Comparison of ENCODE assay signal across 8 cellular contexts in genomic region chrX:150984164-150984824, GRCh38. TPM values are rescaled to one million over a fixed set of nuclear protein-coding genes. Genes with fewer than 3 reads are reported as not detected.
DNase-seq lines count a peak whose midpoint lies in the region; ATAC-seq and TF ChIP-seq lines count a peak whose summit lies in the region.

No MANE protein-coding gene starts in this region.

- peak in 2 of 10 experiments; percentile 0 to 5 for DNase-seq in CD4-positive, alpha-beta T cell
- DNase-seq in MG63 (peak; percentile 2), cardiac fibroblast (ENCODE audit: low read depth in 2 of 2) (no peak), OCI-M2 (lab: John Stamatoyannopoulos, UW; ENCODE audit: unreplicated experiment) (no peak), activated gamma-delta T cell treated with Interleukin-2 at 50 U/mL for 16 hours (no peak), HPDE6-E6E7 (ENCODE audit: extremely low spot score) (no peak)

- ATAC-seq in CD4-positive, alpha-beta T cell (ENCODE audit: poor library complexity): no peak
- peak; percentile 1 for ATAC-seq in GM19452 (IDR thresholded peaks at IDR 0.05; ENCODE audit: unreplicated experiment)

- H3K4me1 ChIP-seq in mucosa of rectum (ENCODE audit: control insufficient read depth in 2 of 2, insufficient read depth in 2 of 2, low read length in 2 of 2): peaks cover 2 to 3% of the 10 kb centered on the region in 2 donors

- H3K4me3 Mint-ChIP-seq in CD4-positive, alpha-beta T cell: peak overlapping the region; percentile 93

- no peak overlapping the region for H3K27ac ChIP-seq in CD4-positive, alpha-beta T cell (ENCODE audit: low read depth, low read length)
- H3K27ac ChIP-seq in mucosa of rectum (ENCODE audit: low read depth in 2 of 2, low read length in 2 of 2): no peak overlapping the region

- TF ChIP-seq CTCF in CD4-positive, alpha-beta T cell (IDR thresholded peaks at IDR 0.05): no peak
- TF ChIP-seq CTCF in cardiac fibroblast (IDR thresholded peaks at IDR 0.05; ENCODE audit: low read depth, low read length): no peak

- H3K9me3 ChIP-seq in CD4-positive, alpha-beta T cell (ENCODE audit: control insufficient read depth, low read length): no peaks in the 10 kb centered on the region
- H3K9me3 ChIP-seq in MG63: no peaks in the 10 kb centered on the region
- no peaks in the 10 kb centered on the region for H3K9me3 ChIP-seq in mucosa of rectum (ENCODE audit: control insufficient read depth in 2 of 2, low read length in 2 of 2)

- H3K36me3 Mint-ChIP-seq in CD4-positive, alpha-beta T cell (ENCODE audit: low read depth): peaks cover 5% of the 10 kb centered on the region

- H3K36me3 ChIP-seq in MG63 (peaks cover 3% of the 10 kb centered on the region; the same call in 1 of the 2 replicates), mucosa of rectum (ENCODE audit: control insufficient read depth in 2 of 2, insufficient read depth in 2 of 2, low read length in 2 of 2) (no peaks in the 10 kb centered on the region)

- peaks cover 7% of the 10 kb centered on the region for H3K4me1 Mint-ChIP-seq in CD4-positive, alpha-beta T cell (ENCODE audit: low read depth)

- no peaks in the 10 kb centered on the region for H3K9me3 Mint-ChIP-seq in CD4-positive, alpha-beta T cell

- peaks cover 9% of the 10 kb centered on the region for H3K27me3 ChIP-seq in CD4-positive, alpha-beta T cell (ENCODE audit: control insufficient read depth, insufficient read depth, low read length)
- no peaks in the 10 kb centered on the region for H3K27me3 ChIP-seq in MG63
- H3K27me3 ChIP-seq in mucosa of rectum (ENCODE audit: control insufficient read depth in 2 of 2, insufficient read depth in 2 of 2, low read length in 2 of 2): no peaks in the 10 kb centered on the region

- CTCF ChIA-PET in CD4-positive, alpha-beta T cell (lab: Charles Lee): no interaction called here

- H3K4me3 ChIP-seq in MG63 (peak overlapping the region; percentile 37), cardiac fibroblast (replicated peaks in 1 of 2; ENCODE audit: low read depth in 2 of 2, low read length in 2 of 2) (peak overlapping the region; percentile 46 to 48), mucosa of rectum (ENCODE audit: low read length in 2 of 2) (peak overlapping the region; percentile 54 to 66)

- POLR2A ChIA-PET in CD4-positive, alpha-beta T cell (lab: Charles Lee): no interaction called here

- intact Hi-C loops in CD4-positive, alpha-beta T cell (cut with DNase I, micrococcal nuclease): loop anchor here (10.0 kb wide), 2 partner anchors 89 to 411 kb away; partner anchors contain the start of genes CD99L2 (in 1 of the 2) and VMA21 (in 1 of the 2)

- H3K9ac ChIP-seq in mucosa of rectum (ENCODE audit: low read depth in 1 of 2, low read length in 2 of 2): peak overlapping the region in 1 of 2 donors; percentile 43

- peaks cover 17% of the 10 kb centered on the region for H3K27me3 Mint-ChIP-seq in CD4-positive, alpha-beta T cell

- H3K27ac Mint-ChIP-seq in CD4-positive, alpha-beta T cell: peak overlapping the region; percentile 38

RNA-seq across cellular contexts. Expression of gene HMGB3, which starts 1.2 kb away (rescaled TPM):
- 1 to 10 TPM; 4.0 to 5.4 TPM for total RNA-seq in CD4-positive, alpha-beta T cell
- total RNA-seq in MG63 (2014; rRNA removed; shearing (Covaris generic); ENCODE audit: low replicate concordance): 7.0 and 11.8 TPM in 2 replicates
